Comparison of ENCODE assay signal across 8 cellular contexts in genomic region chr17:27323538-27324212, GRCh38. TPM values are rescaled to one million over a fixed set of nuclear protein-coding genes. Genes with fewer than 3 reads are reported as not detected.
DNase-seq lines count a peak whose midpoint lies in the region; TF ChIP-seq lines count a peak whose summit lies in the region.

No MANE protein-coding gene starts in this region.

- DNase-seq in EH (ENCODE audit: low read depth) (peak; percentile 76), NCI-H774 (lab: John Stamatoyannopoulos, UW) (peak; percentile 59), fibroblast of mammary gland (ENCODE audit: low read depth) (peak; percentile 78), posterior vena cava (ENCODE audit: low spot score) (peak; percentile 88), SHP77 (lab: John Stamatoyannopoulos, UW) (no peak), NOMO-1 (lab: John Stamatoyannopoulos, UW; ENCODE audit: unreplicated experiment in 2 of 2) (no peak)
- no peak for DNase-seq in activated T-helper 2 cell treated with anti-CD3 and anti-CD28 coated beads, Interferon-gamma antibody, Interleukin-2, Interleukin-4, amounts not matched to agents 10 μg/mL and 5 μg/mL and 100 μg/mL, durations not matched to agents 14 hours and 24 hours and 36 hours (ENCODE audit: low spot score)
- no peak for DNase-seq in effector CD8-positive, alpha-beta T cell (lab: John Stamatoyannopoulos, UW)

- no peaks in the 10 kb centered on the region for H3K9me3 Mint-ChIP-seq in activated T-helper 2 cell treated with anti-CD3 and anti-CD28 coated beads, Interferon-gamma antibody, Interleukin-2, Interleukin-4, amounts not matched to agents 10 μg/mL and 5 μg/mL and 100 μg/mL, durations not matched to agents 14 hours and 24 hours and 36 hours

- H3K27me3 Mint-ChIP-seq in activated T-helper 2 cell treated with anti-CD3 and anti-CD28 coated beads, Interferon-gamma antibody, Interleukin-2, Interleukin-4, amounts not matched to agents 10 μg/mL and 5 μg/mL and 100 μg/mL, durations not matched to agents 14 hours and 24 hours and 36 hours (ENCODE audit: low read depth) = no peaks in the 10 kb centered on the region

- intact Hi-C loops in posterior vena cava (cut with DNase I) = loop anchor here in 1 of 2 donors (2.0 kb wide), 1 partner anchor 81 kb away; no protein-coding TSS in a partner anchor
- intact Hi-C loops in activated T-helper 2 cell treated with anti-CD3 and anti-CD28 coated beads, Interferon-gamma antibody, Interleukin-2, Interleukin-4, amounts not matched to agents 10 μg/mL and 5 μg/mL and 100 μg/mL, durations not matched to agents 14 hours and 24 hours and 36 hours (cut with micrococcal nuclease) = no loop called here

- TF ChIP-seq CTCF in fibroblast of mammary gland (conservative IDR thresholded peaks at IDR 0.05; ENCODE audit: control insufficient read depth, insufficient read depth, low read depth, low read length) = no peak

- H3K4me3 ChIP-seq in fibroblast of mammary gland (ENCODE audit: control insufficient read depth, low read depth, low read length) = no peak overlapping the region

- peaks cover 13% of the 10 kb centered on the region for H3K36me3 Mint-ChIP-seq in activated T-helper 2 cell treated with anti-CD3 and anti-CD28 coated beads, Interferon-gamma antibody, Interleukin-2, Interleukin-4, amounts not matched to agents 10 μg/mL and 5 μg/mL and 100 μg/mL, durations not matched to agents 14 hours and 24 hours and 36 hours (ENCODE audit: low read depth)

- H3K4me3 Mint-ChIP-seq in activated T-helper 2 cell treated with anti-CD3 and anti-CD28 coated beads, Interferon-gamma antibody, Interleukin-2, Interleukin-4, amounts not matched to agents 10 μg/mL and 5 μg/mL and 100 μg/mL, durations not matched to agents 14 hours and 24 hours and 36 hours (ENCODE audit: low read depth) = no peak overlapping the region

- no peak overlapping the region for H3K27ac Mint-ChIP-seq in activated T-helper 2 cell treated with anti-CD3 and anti-CD28 coated beads, Interferon-gamma antibody, Interleukin-2, Interleukin-4, amounts not matched to agents 10 μg/mL and 5 μg/mL and 100 μg/mL, durations not matched to agents 14 hours and 24 hours and 36 hours

- H3K4me1 Mint-ChIP-seq in activated T-helper 2 cell treated with anti-CD3 and anti-CD28 coated beads, Interferon-gamma antibody, Interleukin-2, Interleukin-4, amounts not matched to agents 10 μg/mL and 5 μg/mL and 100 μg/mL, durations not matched to agents 14 hours and 24 hours and 36 hours (ENCODE audit: low read depth) = no peaks in the 10 kb centered on the region

RNA-seq across cellular contexts. Expression of gene WSB1, which starts 29.8 kb away (rescaled TPM):
- total RNA-seq in posterior vena cava = 100 to 1,000 TPM; 206 to 227 TPM
- total RNA-seq in activated T-helper 2 cell treated with anti-CD3 and anti-CD28 coated beads, Interferon-gamma antibody, Interleukin-2, Interleukin-4, amounts not matched to agents 10 μg/mL and 5 μg/mL and 100 μg/mL, durations not matched to agents 14 hours and 24 hours and 36 hours = 165 and 170 TPM in 2 replicates

Comparison
In these comparisons a context has a peak if more than half of its experiments do, and no peak if none do; other contexts are left out.
1. DNase-seq: peak in EH (single experiment), NCI-H774 (single experiment), fibroblast of mammary gland (single experiment) and posterior vena cava (single experiment); none in SHP77 (0 of 2), activated T-helper 2 cell treated with anti-CD3 and anti-CD28 coated beads, Interferon-gamma antibody, Interleukin-2, Interleukin-4, amounts not matched to agents 10 μg/mL and 5 μg/mL and 100 μg/mL, durations not matched to agents 14 hours and 24 hours and 36 hours (single experiment), NOMO-1 (0 of 2) and effector CD8-positive, alpha-beta T cell (single experiment).